In genomic region chr1:207755846-207756692, GRCh38 we compare ENCODE assay signal across 12 cellular contexts. TPM values are rescaled to one million over a fixed set of nuclear protein-coding genes. Genes with fewer than 3 reads are reported as not detected.
A peak's percentile ranks its signal among the peaks of the same experiment; 100 is the strongest.
DNase-seq lines count a peak whose midpoint lies in the region; ATAC-seq and TF ChIP-seq lines count a peak whose summit lies in the region.
"Had no signal": no experiment of that assay in that cellular context is flagged by ENCODE, and none has a peak within 500 bp of the region (broad histone marks: within the 10 kb centered on the region; RNA-seq: fewer than 3 reads in every experiment).

No MANE protein-coding gene starts in this region.

- no peaks in the 10 kb centered on the region for H3K27me3 Mint-ChIP-seq in activated T-cell treated with anti-CD3 and anti-CD28 coated beads, Interleukin-2, amount 50 U/mL, for 72 hours (ENCODE audit: low read depth)
- H3K27me3 Mint-ChIP-seq in T-helper 2 cell treated with Interferon-gamma antibody and Interleukin-4, amounts not matched to agents 5 μg/mL and 100 μg/mL, for 36 hours (ENCODE audit: low read depth) = no peaks in the 10 kb centered on the region

- 26 to 33% methylated on average over 2 of the region's 2 CpGs for WGBS in esophagus squamous epithelium, 2 donors

- DNase-seq in activated T-cell treated with anti-CD3 and anti-CD28 coated beads, Interleukin-2, amount 50 U/mL, for 72 hours = no peak
- no peak for DNase-seq in activated T-cell treated with anti-CD3 and anti-CD28 coated beads for 4 hours
- no peak for DNase-seq in T-helper 2 cell treated with Interferon-gamma antibody and Interleukin-4, amounts not matched to agents 5 μg/mL and 100 μg/mL, for 36 hours (ENCODE audit: low spot score)
- DNase-seq in esophagus squamous epithelium (lab: John Stamatoyannopoulos, UW) = no peak
- no peak for DNase-seq in stimulated activated effector memory CD8-positive, alpha-beta T cell treated with anti-CD3 and anti-CD28 coated beads, Interleukin-12 subunit alpha, Interleukin-12 subunit beta, amount 100 ng/mL, for 72 hours (ENCODE audit: low spot score in 2 of 2)
- DNase-seq in OCI-M1 (lab: John Stamatoyannopoulos, UW) = no peak
- DNase-seq: NCI-H146, NCI-H82, stomach, SW 1271 had no signal

- H3K9me3 ChIP-seq in esophagus squamous epithelium = no peaks in the 10 kb centered on the region
- H3K9me3 ChIP-seq: stomach had no signal

- peak overlapping the region; percentile 1 to 45 for H3K4me3 Mint-ChIP-seq in activated T-cell treated with anti-CD3 and anti-CD28 coated beads, Interleukin-2, amount 50 U/mL, for 72 hours
- H3K4me3 Mint-ChIP-seq in T-helper 2 cell treated with Interferon-gamma antibody and Interleukin-4, amounts not matched to agents 5 μg/mL and 100 μg/mL, for 36 hours = no peak overlapping the region
- peak overlapping the region; percentile 0 for H3K4me3 Mint-ChIP-seq in stimulated activated effector memory CD8-positive, alpha-beta T cell treated with anti-CD3 and anti-CD28 coated beads, Interleukin-12 subunit alpha, Interleukin-12 subunit beta, amount 100 ng/mL, for 72 hours

- ATAC-seq in activated T-cell treated with anti-CD3 and anti-CD28 coated beads, Interleukin-2, amount 50 U/mL, for 72 hours (replicated peaks in 1 of 2) = peak; percentile 14 to 33
- peak; percentile 56 for ATAC-seq in stimulated activated effector memory CD8-positive, alpha-beta T cell treated with anti-CD3 and anti-CD28 coated beads, Interleukin-12 subunit alpha, Interleukin-12 subunit beta, amount 100 ng/mL, for 72 hours
- ATAC-seq in HG02884 (IDR thresholded peaks at IDR 0.05; ENCODE audit: unreplicated experiment) = no peak
- no peak for ATAC-seq in GM18511 (IDR thresholded peaks at IDR 0.05; ENCODE audit: unreplicated experiment)

- H3K4me1 Mint-ChIP-seq in activated T-cell treated with anti-CD3 and anti-CD28 coated beads, Interleukin-2, amount 50 U/mL, for 72 hours (ENCODE audit: low read depth) = peaks cover 54% of the 10 kb centered on the region
- peaks cover 48% of the 10 kb centered on the region for H3K4me1 Mint-ChIP-seq in T-helper 2 cell treated with Interferon-gamma antibody and Interleukin-4, amounts not matched to agents 5 μg/mL and 100 μg/mL, for 36 hours (ENCODE audit: low read depth)
- peaks cover 58% of the 10 kb centered on the region for H3K4me1 Mint-ChIP-seq in stimulated activated effector memory CD8-positive, alpha-beta T cell treated with anti-CD3 and anti-CD28 coated beads, Interleukin-12 subunit alpha, Interleukin-12 subunit beta, amount 100 ng/mL, for 72 hours

- peak overlapping the region in 3 of 4 donors; percentile 30 to 61 (median 55) for H3K27ac ChIP-seq in esophagus squamous epithelium

- peaks cover 3 to 17% of the 10 kb centered on the region in 2 donors for H3K36me3 Mint-ChIP-seq in activated T-cell treated with anti-CD3 and anti-CD28 coated beads, Interleukin-2, amount 50 U/mL, for 72 hours (ENCODE audit: insufficient read depth in 2 of 2)
- peaks cover 38% of the 10 kb centered on the region for H3K36me3 Mint-ChIP-seq in T-helper 2 cell treated with Interferon-gamma antibody and Interleukin-4, amounts not matched to agents 5 μg/mL and 100 μg/mL, for 36 hours (ENCODE audit: low read depth)
- H3K36me3 Mint-ChIP-seq in stimulated activated effector memory CD8-positive, alpha-beta T cell treated with anti-CD3 and anti-CD28 coated beads, Interleukin-12 subunit alpha, Interleukin-12 subunit beta, amount 100 ng/mL, for 72 hours = peaks cover 61% of the 10 kb centered on the region

- peak overlapping the region in 1 of 4 donors; percentile 21 for H3K4me3 ChIP-seq in esophagus squamous epithelium
- H3K4me3 ChIP-seq: stomach had no signal

- no peaks in the 10 kb centered on the region for H3K27me3 ChIP-seq in esophagus squamous epithelium
- H3K27me3 ChIP-seq: stomach had no signal

- peaks cover 20 to 52% (median 35%) of the 10 kb centered on the region in 3 donors for H3K4me1 ChIP-seq in esophagus squamous epithelium

- peak overlapping the region; percentile 57 for H3K27ac Mint-ChIP-seq in activated T-cell treated with anti-CD3 and anti-CD28 coated beads, Interleukin-2, amount 50 U/mL, for 72 hours
- peak overlapping the region; percentile 11 for H3K27ac Mint-ChIP-seq in T-helper 2 cell treated with Interferon-gamma antibody and Interleukin-4, amounts not matched to agents 5 μg/mL and 100 μg/mL, for 36 hours
- H3K27ac Mint-ChIP-seq in stimulated activated effector memory CD8-positive, alpha-beta T cell treated with anti-CD3 and anti-CD28 coated beads, Interleukin-12 subunit alpha, Interleukin-12 subunit beta, amount 100 ng/mL, for 72 hours = peak overlapping the region; percentile 5

- no peak for TF ChIP-seq CTCF in esophagus squamous epithelium (IDR thresholded peaks at IDR 0.05)

- intact Hi-C loops in esophagus squamous epithelium (cut with DNase I) = no loop called here

- H3K9me3 Mint-ChIP-seq in activated T-cell treated with anti-CD3 and anti-CD28 coated beads, Interleukin-2, amount 50 U/mL, for 72 hours = no peaks in the 10 kb centered on the region
- H3K9me3 Mint-ChIP-seq in T-helper 2 cell treated with Interferon-gamma antibody and Interleukin-4, amounts not matched to agents 5 μg/mL and 100 μg/mL, for 36 hours = no peaks in the 10 kb centered on the region
- H3K9me3 Mint-ChIP-seq in stimulated activated effector memory CD8-positive, alpha-beta T cell treated with anti-CD3 and anti-CD28 coated beads, Interleukin-12 subunit alpha, Interleukin-12 subunit beta, amount 100 ng/mL, for 72 hours = no peaks in the 10 kb centered on the region

- TF ChIP-seq POLR2A in esophagus squamous epithelium (IDR thresholded peaks at IDR 0.05) = no peak

- peaks cover 0 to 42% (median 13%) of the 10 kb centered on the region in 3 donors for H3K36me3 ChIP-seq in esophagus squamous epithelium

RNA-seq across cellular contexts. Expression of gene CD46, which starts 4.2 kb away (rescaled TPM):
- total RNA-seq in activated T-cell treated with anti-CD3 and anti-CD28 coated beads, Interleukin-2, amount 50 U/mL, for 72 hours = 100 to 1,000 TPM; 108 to 120 TPM
- 100 to 1,000 TPM; 131 to 191 (median 157) TPM for total RNA-seq in esophagus squamous epithelium

Comparison
In these comparisons a context has a peak if more than half of its experiments do, and no peak if none do; other contexts are left out.
1. ATAC-seq: peak in activated T-cell treated with anti-CD3 and anti-CD28 coated beads, Interleukin-2, amount 50 U/mL, for 72 hours (2 of 2) and stimulated activated effector memory CD8-positive, alpha-beta T cell treated with anti-CD3 and anti-CD28 coated beads, Interleukin-12 subunit alpha, Interleukin-12 subunit beta, amount 100 ng/mL, for 72 hours (single experiment); none in HG02884 (single experiment) and GM18511 (single experiment).
2. H3K27ac Mint-ChIP-seq: peak in every context shown above with its lines; median percentile 57 in activated T-cell treated with anti-CD3 and anti-CD28 coated beads, Interleukin-2, amount 50 U/mL, for 72 hours; 11 in T-helper 2 cell treated with Interferon-gamma antibody and Interleukin-4, amounts not matched to agents 5 μg/mL and 100 μg/mL, for 36 hours; 5 in stimulated activated effector memory CD8-positive, alpha-beta T cell treated with anti-CD3 and anti-CD28 coated beads, Interleukin-12 subunit alpha, Interleukin-12 subunit beta, amount 100 ng/mL, for 72 hours.